ENCODE assay signal across 9 cellular contexts in the genomic region with DNA sequence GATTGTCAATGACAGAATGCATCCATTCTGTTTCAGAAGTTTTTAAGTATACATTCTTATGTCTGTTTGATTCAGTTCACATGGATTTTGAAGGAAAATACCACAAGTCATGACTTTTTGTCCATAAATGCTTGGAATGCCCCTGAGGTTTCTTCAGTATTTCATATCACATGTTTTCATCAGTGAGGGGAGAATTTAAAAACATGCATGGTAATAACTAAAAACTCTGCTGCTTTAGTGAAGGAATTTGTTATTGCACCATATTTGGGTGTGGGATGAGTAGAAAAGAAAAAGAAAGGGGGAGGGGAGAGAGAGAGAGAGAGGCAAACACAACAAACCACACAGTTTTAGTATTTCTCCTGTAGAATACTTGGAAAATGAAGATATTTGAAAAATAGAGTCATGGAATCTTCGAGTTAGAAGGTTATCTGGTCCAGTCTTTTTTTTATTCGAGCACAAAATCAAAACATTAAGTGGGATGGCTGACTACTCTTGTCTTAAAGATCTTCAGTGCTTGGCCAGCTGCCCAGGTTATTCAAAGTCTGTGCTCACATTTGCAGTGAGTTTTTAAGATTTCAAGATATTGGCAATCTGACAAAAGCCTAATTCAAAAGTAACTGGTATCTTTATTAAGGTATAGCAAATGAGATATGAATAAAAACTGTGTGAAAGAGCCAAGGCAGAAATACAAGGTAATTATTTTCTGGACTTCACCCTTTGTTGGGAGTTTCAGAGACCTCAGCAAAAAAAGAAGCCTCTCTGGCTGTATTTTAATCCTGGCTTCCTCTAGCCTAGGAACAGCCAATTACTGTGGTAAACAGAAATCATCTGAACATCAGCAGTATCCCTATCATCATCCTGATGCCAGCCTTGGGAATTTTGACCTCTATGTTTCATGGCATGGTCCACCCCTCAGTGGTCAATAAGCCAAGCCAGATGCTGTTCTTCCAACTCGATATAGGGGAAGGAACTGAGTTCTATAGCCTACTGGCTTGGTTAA.
DNase-seq lines count a peak whose midpoint lies in the region; ATAC-seq and TF ChIP-seq lines count a peak whose summit lies in the region.
"Had no signal": no experiment of that assay in that cellular context is flagged by ENCODE, and none has a peak within 500 bp of the region (broad histone marks: within the 10 kb centered on the region; RNA-seq: fewer than 3 reads in every experiment).

No MANE protein-coding gene starts in this region.

- DNase-seq in Right ventricle myocardium inferior (ENCODE audit: missing footprints) (peak; percentile 61), cardiac septum (ENCODE audit: low spot score) (no peak), cardiac fibroblast (ENCODE audit: low read depth in 2 of 2) (peak; percentile 97 to 98), mesenchymal stem cell (peak; percentile 85), NCI-H526 (lab: John Stamatoyannopoulos, UW) (no peak)
- DNase-seq in natural killer cell treated with Interleukin-12 subunit alpha and Interleukin-12 subunit beta and Interleukin-15 and Interleukin-18, amount 100 ng/mL, for 72 hours (ENCODE audit: low spot score): no peak
- DNase-seq: C1 segment of cervical spinal cord had no signal

- H3K36me3 ChIP-seq in mesenchymal stem cell (ENCODE audit: control insufficient read depth in 1 of 2, insufficient read depth in 2 of 2, low read depth in 1 of 2, low read length in 2 of 2): no peaks in the 10 kb centered on the region

- H2BK12ac ChIP-seq in mesenchymal stem cell (ENCODE audit: low read length in 2 of 2): peak overlapping the region; percentile 80 to 99

- ATAC-seq in Right ventricle myocardium inferior: peak; percentile 67
- no peak for ATAC-seq in GM21786 (IDR thresholded peaks at IDR 0.05; ENCODE audit: unreplicated experiment)
- no peak for ATAC-seq in GM21723 (IDR thresholded peaks at IDR 0.05; ENCODE audit: unreplicated experiment)
- no peak for ATAC-seq in natural killer cell treated with Interleukin-12 subunit alpha and Interleukin-12 subunit beta and Interleukin-15 and Interleukin-18, amount 100 ng/mL, for 72 hours

- no peak overlapping the region for H3K4me2 ChIP-seq in mesenchymal stem cell (ENCODE audit: low read length, poor library complexity, severe bottlenecking)

- no peak overlapping the region for H3K4me3 ChIP-seq in cardiac fibroblast (replicated peaks in 1 of 2; ENCODE audit: low read depth in 2 of 2, low read length in 2 of 2)
- H3K4me3 ChIP-seq in mesenchymal stem cell (ENCODE audit: insufficient read depth in 1 of 2, low read depth in 1 of 2, low read length in 2 of 2): no peak overlapping the region

- no peak for TF ChIP-seq CTCF in cardiac fibroblast (IDR thresholded peaks at IDR 0.05; ENCODE audit: low read depth, low read length)

- H3K23ac ChIP-seq in mesenchymal stem cell (ENCODE audit: low read length in 2 of 2): no peak overlapping the region

- peak overlapping the region; percentile 98 for H2BK120ac ChIP-seq in mesenchymal stem cell (ENCODE audit: low read depth, low read length)

- peak overlapping the region; percentile 85 for H3K9ac ChIP-seq in mesenchymal stem cell (ENCODE audit: low read length)

- H4K91ac ChIP-seq in mesenchymal stem cell (ENCODE audit: low read length): peak overlapping the region; percentile 80

- H3K27me3 ChIP-seq in mesenchymal stem cell (ENCODE audit: control insufficient read depth in 1 of 2, insufficient read depth in 1 of 2, low read length in 2 of 2): no peaks in the 10 kb centered on the region

- peak overlapping the region; percentile 98 to 99 for H3K18ac ChIP-seq in mesenchymal stem cell (ENCODE audit: low read depth in 1 of 2, low read length in 2 of 2)

- intact Hi-C loops in Right ventricle myocardium inferior (cut with DNase I): no loop called here
- intact Hi-C loops in cardiac septum (cut with DNase I): no loop called here

- peak overlapping the region; percentile 74 for H4K8ac ChIP-seq in mesenchymal stem cell (ENCODE audit: low read length)

- H3K9me3 Mint-ChIP-seq in natural killer cell treated with Interleukin-12 subunit alpha and Interleukin-12 subunit beta and Interleukin-15 and Interleukin-18, amount 100 ng/mL, for 72 hours: no peaks in the 10 kb centered on the region

- no peaks in the 10 kb centered on the region for H3K4me1 ChIP-seq in mesenchymal stem cell (ENCODE audit: control insufficient read depth, insufficient read depth, low read depth, low read length)

- no peak overlapping the region for H3K14ac ChIP-seq in mesenchymal stem cell (ENCODE audit: low read length in 2 of 2)

- H3K4ac ChIP-seq in mesenchymal stem cell (ENCODE audit: low read depth in 1 of 2, low read length in 2 of 2): peak overlapping the region; percentile 92 to 98

- H3K27ac Mint-ChIP-seq in natural killer cell treated with Interleukin-12 subunit alpha and Interleukin-12 subunit beta and Interleukin-15 and Interleukin-18, amount 100 ng/mL, for 72 hours: no peak overlapping the region

- H2AK5ac ChIP-seq in mesenchymal stem cell (ENCODE audit: low read length, severe bottlenecking): peak overlapping the region; percentile 100

- H3K27ac ChIP-seq in mesenchymal stem cell (ENCODE audit: low read length, poor library complexity, severe bottlenecking): peak overlapping the region; percentile 100

- H3K79me1 ChIP-seq in mesenchymal stem cell (replicated peaks; ENCODE audit: low read length, poor library complexity, severe bottlenecking): no peaks in the 10 kb centered on the region

- H3K4me3 Mint-ChIP-seq in natural killer cell treated with Interleukin-12 subunit alpha and Interleukin-12 subunit beta and Interleukin-15 and Interleukin-18, amount 100 ng/mL, for 72 hours: no peak overlapping the region

- peaks cover 6 to 8% of the 10 kb centered on the region in 2 donors for H3K27me3 Mint-ChIP-seq in natural killer cell treated with Interleukin-12 subunit alpha and Interleukin-12 subunit beta and Interleukin-15 and Interleukin-18, amount 100 ng/mL, for 72 hours

- H2BK15ac ChIP-seq in mesenchymal stem cell (ENCODE audit: low read depth, poor library complexity, severe bottlenecking): no peak overlapping the region

- no peaks in the 10 kb centered on the region for H3K9me3 ChIP-seq in mesenchymal stem cell (ENCODE audit: control insufficient read depth, low read length)

- WGBS in mesenchymal stem cell: 46% methylated on average over 3 of the region's 3 CpGs

- no peaks in the 10 kb centered on the region for H3K36me3 Mint-ChIP-seq in natural killer cell treated with Interleukin-12 subunit alpha and Interleukin-12 subunit beta and Interleukin-15 and Interleukin-18, amount 100 ng/mL, for 72 hours

- H2BK5ac ChIP-seq in mesenchymal stem cell (ENCODE audit: low read depth, low read length, poor library complexity, severe bottlenecking): peak overlapping the region; percentile 90

- no peak overlapping the region for H2AFZ ChIP-seq in mesenchymal stem cell (ENCODE audit: low read depth, low read length)

- no peaks in the 10 kb centered on the region for H3K4me1 Mint-ChIP-seq in natural killer cell treated with Interleukin-12 subunit alpha and Interleukin-12 subunit beta and Interleukin-15 and Interleukin-18, amount 100 ng/mL, for 72 hours (ENCODE audit: low read depth in 2 of 2)

Comparison
In these comparisons a context has a peak if more than half of its experiments do, and no peak if none do; other contexts are left out.
1. DNase-seq: peak in Right ventricle myocardium inferior (single experiment), cardiac fibroblast (2 of 2) and mesenchymal stem cell (single experiment); none in cardiac septum (single experiment), natural killer cell treated with Interleukin-12 subunit alpha and Interleukin-12 subunit beta and Interleukin-15 and Interleukin-18, amount 100 ng/mL, for 72 hours (single experiment) and NCI-H526 (0 of 2).